20 cellular contexts compared by ENCODE assay signal in genomic region chr5:12793373-12793772, GRCh38.
DNase-seq lines count a peak whose midpoint lies in the region; ATAC-seq, FAIRE-seq and TF ChIP-seq lines count a peak whose summit lies in the region.
"Had no signal": no experiment of that assay in that cellular context is flagged by ENCODE, and none has a peak within 500 bp of the region (broad histone marks: within the 10 kb centered on the region; RNA-seq: fewer than 3 reads in every experiment).

No MANE protein-coding gene starts in this region.

- H3K4me3 Mint-ChIP-seq in effector memory CD8-positive, alpha-beta T cell, result no peak overlapping the region
- H3K4me3 Mint-ChIP-seq: CD14-positive monocyte; CD4-positive, alpha-beta memory T cell; CD4-positive, CD25-positive, alpha-beta regulatory T cell; CD8-positive, alpha-beta memory T cell had no signal

- H3K4me1 ChIP-seq in HepG2 (ENCODE audit: insufficient read depth, low read length) (no peaks in the 10 kb centered on the region), right lobe of liver (no peaks in the 10 kb centered on the region), IMR-90 (ENCODE audit: control insufficient read depth, insufficient read depth, low read length) (no peaks in the 10 kb centered on the region)
- H3K4me1 ChIP-seq: BE2C, BLaER1 had no signal

- no peak overlapping the region for H2BK15ac ChIP-seq in IMR-90 (ENCODE audit: low read depth, low read length)

- POLR2A ChIA-PET in HepG2 (lab: Yijun Ruan, JAX) (no interaction called here), IMR-90 (lab: Charles Lee; ENCODE audit: unreplicated experiment) (no interaction called here)

- no peak overlapping the region for H4K8ac ChIP-seq in IMR-90 (ENCODE audit: low read depth in 2 of 2, low read length in 2 of 2)

- H3K4me2 ChIP-seq in HepG2 (ENCODE audit: low read depth, low read length) (no peak overlapping the region), IMR-90 (ENCODE audit: low read depth, low read length) (no peak overlapping the region)
- H3K4me2 ChIP-seq: BLaER1 had no signal

- TF ChIP-seq POLR2A in HepG2 (IDR thresholded peaks at IDR 0.05; ENCODE audit: insufficient read depth in 1 of 2, low read depth in 2 of 2, low read length in 2 of 2) (no peak), right lobe of liver (IDR thresholded peaks at IDR 0.05) (no peak), IMR-90 (IDR thresholded peaks at IDR 0.05; ENCODE audit: low read depth, low read length) (no peak)

- in situ Hi-C loops in HepG2 (cut with HindIII; ENCODE audit: extremely low pct_ligation_motif_present, low pct_unique_long_range_greater_than_20kb) (no loop called here), IMR-90 (cut with MboI; ENCODE audit: low sequenced_read_pairs) (no loop called here)

- no peaks in the 10 kb centered on the region for H3K9me1 ChIP-seq in IMR-90 (ENCODE audit: insufficient read depth, low read length)

- no peak for ATAC-seq in HepG2
- ATAC-seq in right lobe of liver, result no peak
- ATAC-seq in IMR-90 (ENCODE audit: low read depth), result no peak
- ATAC-seq in effector memory CD8-positive, alpha-beta T cell (replicated peaks), result no peak

- TF ChIP-seq RAD21 in HepG2 (CRISPR knock-in tag; IDR thresholded peaks at IDR 0.05), result no peak
- no peak for TF ChIP-seq RAD21 in IMR-90 (IDR thresholded peaks at IDR 0.05; ENCODE audit: low read length)

- no TSS peak for BruUV-seq in HepG2 (replicated peaks; lab: Mats Ljungman, UMichigan)
- no TSS peak for BruUV-seq in IMR-90 (replicated peaks; lab: Mats Ljungman, UMichigan)

- H4K20me1 ChIP-seq in HepG2 (ENCODE audit: insufficient read depth, low read length), result no peaks in the 10 kb centered on the region
- no peaks in the 10 kb centered on the region for H4K20me1 ChIP-seq in IMR-90 (ENCODE audit: insufficient read depth, low read length)
- H4K20me1 ChIP-seq: BLaER1 had no signal

- H3K36me3 ChIP-seq in HepG2 (replicated peaks in 1 of 2; ENCODE audit: control insufficient read depth in 1 of 2, insufficient read depth in 2 of 2, low read length in 2 of 2) (no peaks in the 10 kb centered on the region), right lobe of liver (no peaks in the 10 kb centered on the region), IMR-90 (ENCODE audit: control insufficient read depth, insufficient read depth, low read length) (no peaks in the 10 kb centered on the region)
- H3K36me3 ChIP-seq: BE2C, BLaER1 had no signal

- no peak overlapping the region for H4K91ac ChIP-seq in IMR-90 (ENCODE audit: insufficient read depth, low read depth, low read length)

- no peaks in the 10 kb centered on the region for H3K27me3 Mint-ChIP-seq in effector memory CD8-positive, alpha-beta T cell
- H3K27me3 Mint-ChIP-seq: CD4-positive, alpha-beta memory T cell; CD4-positive, CD25-positive, alpha-beta regulatory T cell; CD8-positive, alpha-beta memory T cell had no signal

- H3K27ac ChIP-seq in HepG2 (ENCODE audit: extremely low read length, insufficient read depth, low read length) (no peak overlapping the region), right lobe of liver (no peak overlapping the region), IMR-90 (ENCODE audit: insufficient read depth, low read length) (no peak overlapping the region)
- H3K27ac ChIP-seq: 22Rv1, BLaER1 had no signal

- H3K18ac ChIP-seq in IMR-90 (ENCODE audit: low read depth, low read length), result no peak overlapping the region

- no peak overlapping the region for H3K56ac ChIP-seq in IMR-90 (ENCODE audit: extremely low read depth, insufficient read depth, low read length)

- H3K23ac ChIP-seq in IMR-90 (ENCODE audit: low read depth, low read length), result no peak overlapping the region

- no peak overlapping the region for H3K4me3 ChIP-seq in HepG2 (replicated peaks in 1 of 3; ENCODE audit: insufficient read depth in 1 of 3, low read depth in 2 of 3, low read length in 3 of 3)
- no peak overlapping the region for H3K4me3 ChIP-seq in right lobe of liver
- no peak overlapping the region for H3K4me3 ChIP-seq in IMR-90 (ENCODE audit: insufficient read depth, low read depth, low read length)
- H3K4me3 ChIP-seq: BLaER1 had no signal

- no peaks in the 10 kb centered on the region for H3K79me1 ChIP-seq in IMR-90 (ENCODE audit: low read depth in 1 of 2, low read length in 2 of 2)

- H2AFZ ChIP-seq in HepG2 (ENCODE audit: low read length) (no peak overlapping the region), IMR-90 (replicated peaks; ENCODE audit: low read length, poor library complexity) (no peak overlapping the region)

- DNase-seq in HepG2 (ENCODE audit: low spot score) (no peak), right lobe of liver (no peak), IMR-90 (no peak), occipital lobe (lab: John Stamatoyannopoulos, UW) (no peak)
- no peak for DNase-seq in effector memory CD8-positive, alpha-beta T cell
- DNase-seq: ACHN; BE2C; C1 segment of cervical spinal cord; CD4-positive, alpha-beta memory T cell; CD4-positive, CD25-positive, alpha-beta regulatory T cell; CD8-positive, alpha-beta memory T cell; COR-L47; DMS79 treated with DMSO at 0.1 percent for 48 hours; GF-D8 had no signal

- H3K27ac Mint-ChIP-seq in effector memory CD8-positive, alpha-beta T cell, result no peak overlapping the region
- H3K27ac Mint-ChIP-seq: CD14-positive monocyte had no signal

- H2BK5ac ChIP-seq in IMR-90 (ENCODE audit: low read depth, low read length, poor library complexity, severe bottlenecking), result no peak overlapping the region

- H3K4ac ChIP-seq in IMR-90 (ENCODE audit: low read depth, low read length), result no peak overlapping the region

- H3K14ac ChIP-seq in IMR-90 (replicated peaks; ENCODE audit: low read depth, low read length), result no peak overlapping the region

- 12% methylated on average over 1 of the region's 1 CpG for WGBS in HepG2 (ENCODE audit: low lambda C conversion rate)
- 82% methylated on average over 1 of the region's 1 CpG for WGBS in right lobe of liver (ENCODE audit: insufficient coverage, low coverage, low lambda C conversion rate, missing lambda C conversion rate)
- no CpG with 5 or more reads among the region's 1 CpG for WGBS in IMR-90 (ENCODE audit: extremely low coverage in 2 of 2, insufficient read length in 1 of 2), 2 experiments

- H3K9me3 Mint-ChIP-seq in effector memory CD8-positive, alpha-beta T cell, result peaks cover 8% of the 10 kb centered on the region in 2 donors

- H2BK120ac ChIP-seq in IMR-90 (ENCODE audit: low read depth, low read length), result no peak overlapping the region

- no peak for TF ChIP-seq EP300 in HepG2 (IDR thresholded peaks at IDR 0.05; ENCODE audit: low read depth in 2 of 2, low read length in 2 of 2)
- TF ChIP-seq EP300 in HepG2 (CRISPR knock-in tag; IDR thresholded peaks at IDR 0.05; ENCODE audit: borderline replicate concordance), result no peak

- CTCF ChIA-PET in HepG2 (lab: Yijun Ruan, JAX; ENCODE audit: low intra/inter-chr PET ratio, low total read pairs) (no interaction called here), IMR-90 (lab: Yijun Ruan, JAX) (no interaction called here)

- FAIRE-seq in HepG2 (lab: Jason Lieb, UNC), result no peak
- FAIRE-seq: G401.6, GM12891, GM19239 had no signal

- no peak overlapping the region for H2AK9ac ChIP-seq in IMR-90 (replicated peaks; ENCODE audit: low read depth, low read length, poor library complexity)

- no peak overlapping the region for H2AK5ac ChIP-seq in IMR-90 (ENCODE audit: low read depth, low read length)

- H3K9me3 ChIP-seq in HepG2 (ENCODE audit: low read length), result peaks cover 82% of the 10 kb centered on the region
- H3K9me3 ChIP-seq in right lobe of liver, result no peaks in the 10 kb centered on the region
- peaks cover 16% of the 10 kb centered on the region for H3K9me3 ChIP-seq in IMR-90 (ENCODE audit: control insufficient read depth, insufficient read depth, low read length)
- H3K9me3 ChIP-seq: BE2C had no signal

- H2BK20ac ChIP-seq in IMR-90 (ENCODE audit: low read depth, low read length), result no peak overlapping the region

- H3K9ac ChIP-seq in HepG2 (ENCODE audit: insufficient read depth, low read depth, low read length) (no peak overlapping the region), IMR-90 (ENCODE audit: low read depth, low read length) (no peak overlapping the region)
- H3K9ac ChIP-seq: BLaER1 had no signal

- dilution Hi-C loops in IMR-90 (cut with HindIII; ENCODE audit: low sequenced_read_pairs, unreplicated experiment), result no loop called here

- H4K5ac ChIP-seq in IMR-90 (ENCODE audit: low read depth, low read length), result no peak overlapping the region

- no peaks in the 10 kb centered on the region for H3K36me3 Mint-ChIP-seq in effector memory CD8-positive, alpha-beta T cell (ENCODE audit: insufficient read depth)
- H3K36me3 Mint-ChIP-seq: CD14-positive monocyte; CD4-positive, alpha-beta memory T cell; CD4-positive, CD25-positive, alpha-beta regulatory T cell had no signal

- H3K4me1 Mint-ChIP-seq in effector memory CD8-positive, alpha-beta T cell (ENCODE audit: low read depth in 2 of 2), result no peaks in the 10 kb centered on the region
- H3K4me1 Mint-ChIP-seq: CD14-positive monocyte; CD4-positive, alpha-beta memory T cell; CD4-positive, CD25-positive, alpha-beta regulatory T cell; CD8-positive, alpha-beta memory T cell had no signal

- intact Hi-C loops in HepG2 (cut with micrococcal nuclease; ENCODE audit: unreplicated experiment) (no loop called here), right lobe of liver (cut with DNase I) (no loop called here), IMR-90 (cut with micrococcal nuclease) (no loop called here)

- no peak for TF ChIP-seq CTCF in HepG2 (CRISPR knock-in tag; IDR thresholded peaks at IDR 0.05)
- TF ChIP-seq CTCF in right lobe of liver (IDR thresholded peaks at IDR 0.05), result no peak
- TF ChIP-seq CTCF in IMR-90 (conservative IDR thresholded peaks at IDR 0.05; ENCODE audit: low read depth, low read length), result no peak

- no peaks in the 10 kb centered on the region for H3K27me3 ChIP-seq in HepG2 (ENCODE audit: control insufficient read depth in 1 of 2, insufficient read depth in 2 of 2, low read length in 2 of 2)
- H3K27me3 ChIP-seq in right lobe of liver, result no peaks in the 10 kb centered on the region
- no peaks in the 10 kb centered on the region for H3K27me3 ChIP-seq in IMR-90 (ENCODE audit: control insufficient read depth, insufficient read depth, low read length)
- H3K27me3 ChIP-seq: BE2C, BLaER1 had no signal

- no peaks in the 10 kb centered on the region for H3K79me2 ChIP-seq in HepG2 (ENCODE audit: insufficient read depth, low read length)

TF ChIP-seq in HepG2, 621 proteins besides CTCF, POLR2A, EP300 and RAD21:
- TF ChIP-seq MAFK (conservative IDR thresholded peaks at IDR 0.05 in 1 of 2, IDR thresholded peaks at IDR 0.05 in 1 of 2; ENCODE audit: low read length in 2 of 2) (peak; percentile 68 to 88; a peak in 3 of 4 replicates), ZNF24 (IDR thresholded peaks at IDR 0.05) (no peak), MAFF (IDR thresholded peaks at IDR 0.05; ENCODE audit: low read depth, low read length) (peak; percentile 78; the same call in 1 of the 2 replicates)
TF ChIP-seq in HepG2: peak in this region for 2.

TF ChIP-seq in IMR-90, 13 proteins besides CTCF, POLR2A, EP300 and RAD21:
- TF ChIP-seq SMC3 (IDR thresholded peaks at IDR 0.05; ENCODE audit: low read depth, low read length), result no peak
- TF ChIP-seq MAFK (IDR thresholded peaks at IDR 0.05; ENCODE audit: low read depth, low read length), result peak; percentile 80
